Comparison of ENCODE assay signal across 2 cellular contexts in the genomic region with DNA sequence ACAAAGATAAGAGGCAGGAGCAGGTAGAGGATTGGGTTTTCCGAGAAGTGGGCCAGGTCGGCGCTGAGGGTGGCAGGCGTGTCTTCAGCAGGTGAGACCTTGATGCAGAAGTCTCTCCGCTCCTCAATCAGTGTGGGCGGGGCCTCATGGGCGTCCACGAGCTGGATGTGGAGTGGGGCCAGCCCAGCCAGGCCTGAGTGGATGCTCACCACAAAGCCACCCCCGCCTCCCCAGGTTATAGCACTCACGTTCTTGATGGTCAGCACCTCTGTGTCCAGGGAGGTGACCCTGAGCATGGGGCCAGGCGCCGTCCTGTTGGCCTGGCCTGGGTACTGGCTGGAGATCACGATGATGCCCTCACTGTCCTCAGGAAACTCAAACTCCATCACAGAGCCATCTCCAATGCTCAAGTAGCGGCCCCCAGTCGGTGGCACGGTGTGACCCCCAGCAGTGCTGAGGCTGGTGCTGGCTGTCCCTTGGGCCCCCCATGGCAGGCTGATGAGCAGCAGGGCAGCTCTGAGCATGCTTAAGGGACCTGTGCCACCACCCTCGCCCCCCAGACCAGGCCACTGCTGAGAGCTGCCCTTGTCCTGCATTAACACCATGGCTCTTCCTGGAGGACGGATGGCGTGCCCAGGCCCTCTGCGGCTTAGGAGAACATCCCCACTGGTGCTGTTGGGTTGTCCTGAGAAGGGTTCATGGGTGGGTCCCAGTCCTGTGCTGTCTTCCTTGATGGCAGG.
TF ChIP-seq lines count a peak whose summit lies in the region.

No MANE protein-coding gene starts in this region.

TF ChIP-seq in HEK293, 187 proteins besides CTCF, POLR2A, EP300 and RAD21:
- TF ChIP-seq GLIS2 (tag by site-specific recombination; IDR thresholded peaks at IDR 0.05) (peak; percentile 66), ZNF2 (tag by site-specific recombination; IDR thresholded peaks at IDR 0.05) (no peak), KLF1 (tag by site-specific recombination; IDR thresholded peaks at IDR 0.05) (no peak), GLIS1 (tag by site-specific recombination; IDR thresholded peaks at IDR 0.05) (peak; percentile 35), EGR2 (tag by site-specific recombination; IDR thresholded peaks at IDR 0.05; ENCODE audit: low read depth) (no peak)

TF ChIP-seq in HepG2, 621 proteins besides CTCF, POLR2A, EP300 and RAD21:
- TF ChIP-seq ZFAT (CRISPR knock-in tag; conservative IDR thresholded peaks at IDR 0.05) (no peak), AHR (CRISPR knock-in tag; IDR thresholded peaks at IDR 0.05) (no peak), ZNF354B (CRISPR knock-in tag; IDR thresholded peaks at IDR 0.05) (no peak)
TF ChIP-seq in HepG2: peak in this region for 0.
